8 cellular contexts compared by ENCODE assay signal in the genomic region with DNA sequence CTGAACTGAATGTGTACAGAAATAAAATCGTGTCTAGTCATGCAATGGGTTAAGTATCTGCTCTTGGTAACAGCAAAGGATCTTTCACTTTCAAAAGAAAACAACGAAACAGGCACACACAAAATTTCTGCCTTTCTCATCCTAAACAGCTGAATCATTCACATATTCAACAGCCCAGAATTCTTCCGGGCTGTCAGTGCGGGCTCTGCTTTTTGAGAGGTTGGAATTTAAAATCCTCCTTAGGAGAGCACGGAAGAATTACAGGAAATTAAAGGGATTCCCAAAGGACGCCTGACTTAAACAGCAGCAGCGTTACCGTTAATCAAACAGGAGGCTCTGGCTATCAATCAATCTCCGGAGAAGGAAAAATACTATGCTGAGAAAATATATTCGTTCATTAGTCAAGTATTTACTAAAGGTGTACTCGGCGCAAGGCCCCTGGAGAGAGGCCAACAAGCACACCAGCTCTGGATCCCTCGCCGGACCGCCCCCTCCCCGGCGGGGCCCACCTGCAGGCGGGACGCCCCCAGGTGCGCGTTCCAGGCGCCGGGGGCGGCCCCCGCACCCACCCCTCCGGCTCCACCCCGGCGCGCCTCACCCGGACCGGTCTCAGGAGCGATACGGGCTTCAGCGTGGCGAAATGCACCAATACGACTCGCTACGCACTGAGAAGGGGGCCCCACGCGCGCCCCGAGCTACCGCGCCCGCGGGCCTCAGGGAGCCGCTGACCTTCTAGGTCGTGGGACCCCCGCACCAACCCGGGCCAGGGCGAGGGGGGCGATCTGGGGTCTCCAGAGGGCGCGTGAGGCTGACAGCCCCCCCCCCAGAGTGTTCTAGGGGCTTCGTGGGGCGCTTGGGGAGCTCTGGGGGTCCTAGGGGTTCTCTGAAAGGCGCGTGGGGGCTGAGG. TPM values are rescaled to one million over a fixed set of nuclear protein-coding genes. Genes with fewer than 3 reads are reported as not detected.
A peak's percentile ranks its signal among the peaks of the same experiment; 100 is the strongest.
DNase-seq lines count a peak whose midpoint lies in the region; ATAC-seq and TF ChIP-seq lines count a peak whose summit lies in the region.
"Had no signal": no experiment of that assay in that cellular context is flagged by ENCODE, and none has a peak within 500 bp of the region (broad histone marks: within the 10 kb centered on the region; RNA-seq: fewer than 3 reads in every experiment).

No MANE protein-coding gene starts in this region.

- peak; percentile 28 for TF ChIP-seq POLR2A in GM18505 (IDR thresholded peaks at IDR 0.05; ENCODE audit: borderline replicate concordance, extremely low read depth, insufficient read depth, insufficient read length)
- TF ChIP-seq POLR2A in adrenal gland (IDR thresholded peaks at IDR 0.05): peak in 1 of 2 donors; percentile 70

- TF ChIP-seq CTCF in adrenal gland (IDR thresholded peaks at IDR 0.05) (no peak), right atrium auricular region (IDR thresholded peaks at IDR 0.05) (no peak)

- H3K4me3 ChIP-seq in adrenal gland (peak overlapping the region; percentile 85 to 98 (median 94)), right atrium auricular region (peak overlapping the region; percentile 86 to 89), rectal smooth muscle tissue (ENCODE audit: low read length) (peak overlapping the region; percentile 93)

- intact Hi-C loops in adrenal gland (cut with DNase I): loop anchor here (5.0 to 10.0 kb wide), 2 partner anchors 55 to 58 kb away; partner anchors contain the start of gene GZF1 (in 2 of the 2)

- no peaks in the 10 kb centered on the region for H3K9me3 ChIP-seq in adrenal gland (replicated peaks in 1 of 3)
- no peaks in the 10 kb centered on the region for H3K9me3 ChIP-seq in right atrium auricular region

- peaks cover 18 to 43% of the 10 kb centered on the region in 2 donors for H3K4me1 ChIP-seq in adrenal gland (replicated peaks in 1 of 2)
- peaks cover 0 to 23% of the 10 kb centered on the region in 2 donors for H3K4me1 ChIP-seq in right atrium auricular region
- H3K4me1 ChIP-seq in rectal smooth muscle tissue (ENCODE audit: control insufficient read depth, insufficient read depth, low read length): peaks cover 3% of the 10 kb centered on the region

- peak; percentile 34 for DNase-seq in SW480 (ENCODE audit: low spot score)
- peak; percentile 39 to 70 (median 54) for DNase-seq in adrenal gland
- DNase-seq in right atrium auricular region (ENCODE audit: low spot score): no peak

- WGBS in adrenal gland, 4 donors: 0 to 1% (median 0%) methylated on average over 15 to 58 of the region's 58 CpGs

- peak overlapping the region; percentile 83 to 92 (median 91) for H3K27ac ChIP-seq in adrenal gland
- peak overlapping the region; percentile 89 to 95 for H3K27ac ChIP-seq in right atrium auricular region
- peak overlapping the region; percentile 83 for H3K27ac ChIP-seq in rectal smooth muscle tissue (ENCODE audit: low read depth, low read length)

- H3K9ac ChIP-seq in rectal smooth muscle tissue (ENCODE audit: low read length): peak overlapping the region; percentile 80

- no peaks in the 10 kb centered on the region for H3K27me3 ChIP-seq in adrenal gland
- no peaks in the 10 kb centered on the region for H3K27me3 ChIP-seq in right atrium auricular region
- no peaks in the 10 kb centered on the region for H3K27me3 ChIP-seq in rectal smooth muscle tissue (ENCODE audit: control insufficient read depth, insufficient read depth, low read length)

- H3K36me3 ChIP-seq in adrenal gland (replicated peaks in 1 of 2) (no peaks in the 10 kb centered on the region), right atrium auricular region (no peaks in the 10 kb centered on the region), rectal smooth muscle tissue (ENCODE audit: control insufficient read depth, insufficient read depth, low read length) (no peaks in the 10 kb centered on the region)

- ATAC-seq in GM18505 (IDR thresholded peaks at IDR 0.05; ENCODE audit: unreplicated experiment): peak; percentile 28
- ATAC-seq in HG03342 (IDR thresholded peaks at IDR 0.05; ENCODE audit: unreplicated experiment): peak; percentile 25
- no peak for ATAC-seq in GM21447 (IDR thresholded peaks at IDR 0.05; ENCODE audit: unreplicated experiment)

RNA-seq across cellular contexts. Expression of gene NAPB, which starts 1.0 kb away (rescaled TPM):
- 10 to 100 TPM; 13.8 to 24.8 (median 20.2) TPM for total RNA-seq in adrenal gland
- 10 to 100 TPM; 11.8 to 26.8 (median 17.0) TPM for polyA plus RNA-seq in adrenal gland
- 1 to 10 TPM; 4.8 to 5.1 TPM for total RNA-seq in right atrium auricular region

RNA-seq across cellular contexts. Expression of gene CSTL1, which starts 19.2 kb away (rescaled TPM):
- total RNA-seq in adrenal gland (not detected), right atrium auricular region (not detected)
- not detected for polyA plus RNA-seq in adrenal gland
- total RNA-seq: pulmonary artery endothelial cell had no signal

RNA-seq across cellular contexts. Expression of gene CST11, which starts 32.4 kb away (rescaled TPM):
- total RNA-seq in adrenal gland (not detected), right atrium auricular region (not detected)
- not detected for polyA plus RNA-seq in adrenal gland
- total RNA-seq: pulmonary artery endothelial cell had no signal

RNA-seq across cellular contexts. Expression of gene GZF1, which starts 58.3 kb away (rescaled TPM):
- total RNA-seq in adrenal gland (10 to 100 TPM; 11.1 to 31.7 (median 21.1) TPM), right atrium auricular region (10 to 100 TPM; 14.9 TPM)
- polyA plus RNA-seq in adrenal gland: 10 to 100 TPM in 1 of 3 donors, 1 to 10 TPM in 2; 8.0 to 19.5 (median 8.2) TPM
